In the genomic region with DNA sequence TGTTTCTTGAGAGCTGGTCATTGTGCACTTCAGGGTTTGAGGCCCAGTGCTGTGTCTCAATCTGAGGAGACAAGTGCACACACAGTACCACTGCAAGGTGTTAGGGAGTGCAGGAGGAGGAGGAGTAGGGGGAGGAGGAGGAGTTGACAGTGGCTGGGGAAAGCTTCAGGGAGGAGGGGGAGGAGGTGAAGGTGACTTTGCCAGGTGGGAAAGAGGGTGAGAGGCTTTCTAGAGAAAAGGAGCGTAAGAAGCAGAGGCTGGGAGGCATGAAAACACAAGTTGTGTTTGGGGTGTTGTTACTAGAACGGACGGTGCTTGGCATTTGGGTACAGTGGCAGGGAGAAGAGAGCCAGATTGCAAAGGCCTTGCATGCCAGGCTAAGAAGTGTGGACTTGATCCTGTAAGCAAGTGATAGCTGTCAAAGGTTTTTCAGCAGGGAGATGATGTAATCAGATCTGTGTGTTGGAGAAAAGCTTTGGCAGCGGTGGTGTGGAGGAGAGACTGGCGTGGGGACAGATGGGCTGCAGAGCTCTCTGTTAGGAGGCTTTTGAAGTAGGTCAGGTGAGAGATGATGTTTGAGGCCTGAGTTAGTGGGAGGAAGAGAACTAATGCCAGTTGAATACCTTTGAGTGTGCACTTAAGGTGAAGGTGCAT, we compare ENCODE assay signal across 14 cellular contexts. TPM values are rescaled to one million over a fixed set of nuclear protein-coding genes. Genes with fewer than 3 reads are reported as not detected.
DNase-seq lines count a peak whose midpoint lies in the region; ATAC-seq, FAIRE-seq and TF ChIP-seq lines count a peak whose summit lies in the region.
"Had no signal": no experiment of that assay in that cellular context is flagged by ENCODE, and none has a peak within 500 bp of the region (broad histone marks: within the 10 kb centered on the region; RNA-seq: fewer than 3 reads in every experiment).

No MANE protein-coding gene starts in this region.

- H3K4me3 Mint-ChIP-seq in WTC11 = no peak overlapping the region
- H3K4me3 Mint-ChIP-seq: H9 had no signal

- no peaks in the 10 kb centered on the region for H3K36me3 ChIP-seq in BE2C
- H3K36me3 ChIP-seq: upper lobe of left lung had no signal

- no peaks in the 10 kb centered on the region for H3K27me3 Mint-ChIP-seq in WTC11 (ENCODE audit: low read depth)

- peaks cover 26% of the 10 kb centered on the region for H3K4me1 Mint-ChIP-seq in WTC11

- CTCF ChIA-PET in WTC11 (lab: Charles Lee) = interaction anchor here (1.2 kb wide), 1 partner anchor 71 kb away, joined by 4 read pairs; no protein-coding TSS in a partner anchor

- H3K27me3 ChIP-seq in BE2C = no peaks in the 10 kb centered on the region
- H3K27me3 ChIP-seq: upper lobe of left lung had no signal

- no peak overlapping the region for H3K27ac Mint-ChIP-seq in WTC11
- H3K27ac Mint-ChIP-seq in activated naive CD4-positive, alpha-beta T cell treated with anti-CD3 and anti-CD28 coated beads, Interleukin-2, amount 50 U/mL, for 72 hours = peak overlapping the region in 1 of 2 donors; percentile 19
- H3K27ac Mint-ChIP-seq: H9 had no signal

- H3K36me3 Mint-ChIP-seq in WTC11 = no peaks in the 10 kb centered on the region; the same call in 1 of the 2 replicates
- H3K36me3 Mint-ChIP-seq in activated naive CD4-positive, alpha-beta T cell treated with anti-CD3 and anti-CD28 coated beads, Interleukin-2, amount 50 U/mL, for 72 hours = no peaks in the 10 kb centered on the region

- no peak overlapping the region for H3K4me3 ChIP-seq in BE2C (ENCODE audit: low read depth, low read length)
- H3K4me3 ChIP-seq: A549, upper lobe of left lung had no signal

- FAIRE-seq in frontal cortex (lab: Jason Lieb, UNC) = no peak
- FAIRE-seq: A549 had no signal

- TF ChIP-seq CTCF in WTC11 (IDR thresholded peaks at IDR 0.05) (no peak), BE2C (IDR thresholded peaks at IDR 0.05; ENCODE audit: low read depth, low read length) (no peak)

- H3K9me3 Mint-ChIP-seq in WTC11 = 0 out of 2 replicates have a peak, but pooled peaks cover 3% of the 10 kb centered on the region
- no peaks in the 10 kb centered on the region for H3K9me3 Mint-ChIP-seq in activated naive CD4-positive, alpha-beta T cell treated with anti-CD3 and anti-CD28 coated beads, Interleukin-2, amount 50 U/mL, for 72 hours
- H3K9me3 Mint-ChIP-seq: H9 had no signal

- no peaks in the 10 kb centered on the region for H3K4me1 ChIP-seq in BE2C

- POLR2A ChIA-PET in WTC11 (lab: Charles Lee) = no interaction called here

- no peaks in the 10 kb centered on the region for H3K9me3 ChIP-seq in BE2C
- H3K9me3 ChIP-seq: A549, upper lobe of left lung had no signal

- intact Hi-C loops in Right ventricle myocardium inferior (cut with DNase I) (no loop called here), cardiac septum (cut with DNase I) (no loop called here)

- peak; percentile 92 for ATAC-seq in Right ventricle myocardium inferior
- peak; percentile 35 for ATAC-seq in WTC11
- no peak for ATAC-seq in activated naive CD4-positive, alpha-beta T cell treated with anti-CD3 and anti-CD28 coated beads, Interleukin-2, amount 50 U/mL, for 72 hours
- ATAC-seq: left colon had no signal

- DNase-seq in Right ventricle myocardium inferior (ENCODE audit: missing footprints) = no peak
- DNase-seq in cardiac septum (ENCODE audit: low spot score) = no peak
- no peak for DNase-seq in WTC11 (ENCODE audit: low spot score)
- peak; percentile 80 for DNase-seq in left kidney (ENCODE audit: low read depth, low spot score)
- no peak for DNase-seq in BE2C
- no peak for DNase-seq in activated naive CD4-positive, alpha-beta T cell treated with anti-CD3 and anti-CD28 coated beads, Interleukin-2, amount 50 U/mL, for 72 hours (ENCODE audit: low spot score in 2 of 2)
- DNase-seq in frontal cortex (ENCODE audit: low spot score in 2 of 2) = no peak
- DNase-seq in AG08396 (ENCODE audit: low spot score) = no peak
- DNase-seq: activated T-cell treated with anti-CD3 and anti-CD28 coated beads, Interleukin-2, amount 50 U/mL, for 48 hours; H9; Karpas-422; left colon had no signal

TF ChIP-seq in WTC11, 78 proteins besides CTCF, POLR2A, EP300 and RAD21:
- TF ChIP-seq ZNF263 (CRISPR knock-in tag; IDR thresholded peaks at IDR 0.05; ENCODE audit: low read depth) (peak; percentile 91; the same call in 1 of the 2 replicates), ATF1 (CRISPR knock-in tag; IDR thresholded peaks at IDR 0.05) (no peak)

RNA-seq across cellular contexts. Expression of a gene that starts 16.2 kb away (rescaled TPM):
- total RNA-seq in Right ventricle myocardium inferior = 62.4 TPM
- 55.6 TPM for total RNA-seq in cardiac septum
- 8.5 to 11.6 TPM (median 8.7 TPM) in 3 replicates for total RNA-seq in WTC11 (2021)
- 11.5 TPM for polyA plus RNA-seq in BE2C (2012; ENCODE audit: insufficient read depth, insufficient read length, low read depth)
- 1 to 10 TPM in 1 of 2 donors, under 1 TPM in 1; 0.89 to 1.8 TPM for total RNA-seq in activated naive CD4-positive, alpha-beta T cell treated with anti-CD3 and anti-CD28 coated beads, Interleukin-2, amount 50 U/mL, for 72 hours
- total RNA-seq in frontal cortex = 4.1 TPM

Comparison
In these comparisons a context has a peak if more than half of its experiments do, and no peak if none do; other contexts are left out.
1. ATAC-seq: peak in Right ventricle myocardium inferior (single experiment) and WTC11 (single experiment); none in activated naive CD4-positive, alpha-beta T cell treated with anti-CD3 and anti-CD28 coated beads, Interleukin-2, amount 50 U/mL, for 72 hours (0 of 2).